22 cellular contexts compared by ENCODE assay signal in the genomic region with DNA sequence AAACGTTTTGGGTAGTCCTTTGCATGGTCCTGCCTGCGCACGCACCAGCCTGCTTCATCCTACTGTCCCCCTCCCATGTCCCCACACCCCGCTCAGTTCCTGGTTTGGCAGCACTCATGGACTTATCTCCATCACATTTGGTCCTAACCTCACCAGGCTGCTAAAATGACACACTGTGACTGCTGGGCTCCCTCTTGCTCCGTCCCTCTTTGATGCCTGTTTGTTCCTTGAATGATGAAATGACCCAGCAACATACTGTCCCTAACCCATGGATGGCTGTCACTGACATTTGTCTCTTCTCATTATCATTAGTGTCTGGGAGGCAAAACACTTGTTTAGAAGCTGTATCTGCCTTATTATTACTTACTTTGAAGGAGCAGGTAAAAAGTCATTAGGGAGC.
DNase-seq lines count a peak whose midpoint lies in the region; ATAC-seq and TF ChIP-seq lines count a peak whose summit lies in the region.
"Had no signal": no experiment of that assay in that cellular context is flagged by ENCODE, and none has a peak within 500 bp of the region (broad histone marks: within the 10 kb centered on the region; RNA-seq: fewer than 3 reads in every experiment).

No MANE protein-coding gene starts in this region.

- peaks cover 4% of the 10 kb centered on the region for H3K9me3 Mint-ChIP-seq in glutamatergic neuron (ENCODE audit: unreplicated experiment)
- no peaks in the 10 kb centered on the region for H3K9me3 Mint-ChIP-seq in activated naive CD8-positive, alpha-beta T cell treated with anti-CD3 and anti-CD28 coated beads, Interleukin-2, amount 50 U/mL, for 24 hours
- H3K9me3 Mint-ChIP-seq: CD14-positive monocyte; CD4-positive, alpha-beta memory T cell; CD4-positive, CD25-positive, alpha-beta regulatory T cell; CD8-positive, alpha-beta memory T cell had no signal

- peak; percentile 11 for DNase-seq in SK-N-DZ (ENCODE audit: low spot score)
- DNase-seq in glutamatergic neuron, result no peak
- no peak for DNase-seq in inferior parietal cortex (ENCODE audit: extremely low spot score)
- no peak for DNase-seq in Right ventricle myocardium inferior (ENCODE audit: missing footprints)
- no peak for DNase-seq in activated naive CD8-positive, alpha-beta T cell treated with anti-CD3 and anti-CD28 coated beads, Interleukin-2, amount 50 U/mL, for 24 hours
- DNase-seq: 8988T; ACHN; BE2C; C1 segment of cervical spinal cord; CD4-positive, alpha-beta memory T cell; CD4-positive, CD25-positive, alpha-beta regulatory T cell; CD8-positive, alpha-beta memory T cell; COR-L47; DMS 273 treated with DMSO at 0.1 percent for 48 hours; DMS153; DMS53; DMS79; DND-41; EL; GDM1 had no signal

- no peaks in the 10 kb centered on the region for H3K36me3 Mint-ChIP-seq in glutamatergic neuron (ENCODE audit: unreplicated experiment)
- no peaks in the 10 kb centered on the region for H3K36me3 Mint-ChIP-seq in activated naive CD8-positive, alpha-beta T cell treated with anti-CD3 and anti-CD28 coated beads, Interleukin-2, amount 50 U/mL, for 24 hours (ENCODE audit: low read depth)
- H3K36me3 Mint-ChIP-seq: CD14-positive monocyte; CD4-positive, alpha-beta memory T cell; CD4-positive, CD25-positive, alpha-beta regulatory T cell had no signal

- peak overlapping the region; percentile 9 for H3K27ac Mint-ChIP-seq in glutamatergic neuron (ENCODE audit: unreplicated experiment)
- H3K27ac Mint-ChIP-seq in activated naive CD8-positive, alpha-beta T cell treated with anti-CD3 and anti-CD28 coated beads, Interleukin-2, amount 50 U/mL, for 24 hours, result no peak overlapping the region
- H3K27ac Mint-ChIP-seq: CD14-positive monocyte; CD8-positive, alpha-beta memory T cell had no signal

- intact Hi-C loops in Right ventricle myocardium inferior (cut with DNase I), result no loop called here

- peaks cover 5% of the 10 kb centered on the region for H3K4me1 Mint-ChIP-seq in glutamatergic neuron (ENCODE audit: low read depth, unreplicated experiment)
- H3K4me1 Mint-ChIP-seq in activated naive CD8-positive, alpha-beta T cell treated with anti-CD3 and anti-CD28 coated beads, Interleukin-2, amount 50 U/mL, for 24 hours, result no peaks in the 10 kb centered on the region
- H3K4me1 Mint-ChIP-seq: CD14-positive monocyte; CD4-positive, alpha-beta memory T cell; CD8-positive, alpha-beta memory T cell had no signal

- H3K27me3 Mint-ChIP-seq in glutamatergic neuron (ENCODE audit: unreplicated experiment), result no peaks in the 10 kb centered on the region
- H3K27me3 Mint-ChIP-seq in activated naive CD8-positive, alpha-beta T cell treated with anti-CD3 and anti-CD28 coated beads, Interleukin-2, amount 50 U/mL, for 24 hours, result no peaks in the 10 kb centered on the region

- no peak for ATAC-seq in Right ventricle myocardium inferior
- ATAC-seq in activated naive CD8-positive, alpha-beta T cell treated with anti-CD3 and anti-CD28 coated beads, Interleukin-2, amount 50 U/mL, for 24 hours, result no peak
- ATAC-seq: GM12878 had no signal

- TF ChIP-seq CTCF in glutamatergic neuron (IDR thresholded peaks at IDR 0.05; ENCODE audit: partially characterized antibody, unreplicated experiment), result no peak

- H3K4me3 Mint-ChIP-seq in glutamatergic neuron (ENCODE audit: unreplicated experiment), result no peak overlapping the region
- no peak overlapping the region for H3K4me3 Mint-ChIP-seq in activated naive CD8-positive, alpha-beta T cell treated with anti-CD3 and anti-CD28 coated beads, Interleukin-2, amount 50 U/mL, for 24 hours
- H3K4me3 Mint-ChIP-seq: CD14-positive monocyte; CD4-positive, alpha-beta memory T cell; CD4-positive, CD25-positive, alpha-beta regulatory T cell; CD8-positive, alpha-beta memory T cell had no signal
